In the genomic region with DNA sequence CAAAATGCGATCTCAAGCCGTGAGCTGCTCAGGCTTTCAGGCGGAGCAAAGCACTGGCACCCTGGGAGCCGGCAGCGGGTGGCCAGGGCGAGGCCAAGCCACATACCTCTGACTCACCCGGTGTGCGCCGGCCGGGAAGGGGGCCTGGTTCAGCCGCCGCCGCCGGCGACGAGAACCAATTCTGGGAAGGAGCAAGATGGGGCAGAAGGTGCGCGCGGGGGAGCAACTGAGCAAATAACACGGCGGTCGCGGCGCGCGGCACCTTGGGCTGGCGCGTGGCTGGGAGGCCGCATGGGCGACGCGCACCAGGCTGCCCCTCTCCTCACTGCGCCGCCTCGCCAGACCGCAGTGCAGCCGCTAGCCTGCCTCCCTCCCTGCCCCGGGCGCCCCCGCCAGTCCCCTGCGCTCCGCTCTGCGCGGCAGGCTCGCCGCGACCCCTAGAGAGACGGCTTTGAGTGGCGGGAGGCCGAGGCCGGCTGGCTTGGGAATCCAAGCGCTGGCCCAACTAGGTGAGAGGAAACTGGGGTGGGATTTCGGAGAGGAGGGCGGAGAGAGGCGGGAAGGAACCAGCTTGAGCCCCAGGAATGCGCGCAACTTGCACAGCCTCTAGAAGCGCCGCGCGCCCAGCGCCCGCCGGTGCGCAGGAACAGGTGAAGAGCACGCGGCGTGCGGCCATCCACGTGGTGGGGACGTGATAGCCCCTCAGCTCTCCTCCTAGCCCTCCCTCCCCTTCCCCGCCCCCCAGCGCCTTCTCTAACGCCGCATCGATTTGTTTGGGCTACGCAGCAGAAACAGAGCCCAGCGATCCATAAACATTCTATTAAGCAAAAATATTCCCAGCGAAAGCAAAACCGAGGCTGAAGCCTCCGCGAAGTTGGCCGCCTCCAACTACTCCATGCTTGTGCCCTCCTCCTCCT, we compare ENCODE assay signal across 7 cellular contexts. TPM values are rescaled to one million over a fixed set of nuclear protein-coding genes. Genes with fewer than 3 reads are reported as not detected.
A peak's percentile ranks its signal among the peaks of the same experiment; 100 is the strongest.
DNase-seq lines count a peak whose midpoint lies in the region; ATAC-seq and TF ChIP-seq lines count a peak whose summit lies in the region.

No MANE protein-coding gene starts in this region.

- H3K4me3 Mint-ChIP-seq in naive thymus-derived CD4-positive, alpha-beta T cell, result peak overlapping the region; percentile 45 to 91 (median 70)

- peak overlapping the region; percentile 40 for H3K27ac ChIP-seq in RWPE2 (ENCODE audit: poor library complexity, severe bottlenecking)
- no peak overlapping the region for H3K27ac ChIP-seq in naive thymus-derived CD4-positive, alpha-beta T cell (ENCODE audit: low read depth, low read length)

- H3K4me1 ChIP-seq in RWPE2 (ENCODE audit: insufficient read depth, poor library complexity, severe bottlenecking), result peaks cover 30% of the 10 kb centered on the region
- H3K4me1 ChIP-seq in naive thymus-derived CD4-positive, alpha-beta T cell (ENCODE audit: control insufficient read depth in 2 of 2, insufficient read depth in 2 of 2, low read length in 2 of 2), result no peaks in the 10 kb centered on the region

- no peaks in the 10 kb centered on the region for H3K27me3 ChIP-seq in RWPE2 (ENCODE audit: insufficient read depth, poor library complexity, severe bottlenecking)
- H3K27me3 ChIP-seq in naive thymus-derived CD4-positive, alpha-beta T cell (ENCODE audit: control insufficient read depth in 2 of 2, insufficient read depth in 2 of 2, low read length in 2 of 2), result peaks cover 3 to 14% of the 10 kb centered on the region in 2 donors

- peaks cover 0 to 3% (median 0%) of the 10 kb centered on the region in 5 donors for H3K36me3 Mint-ChIP-seq in naive thymus-derived CD4-positive, alpha-beta T cell

- no peaks in the 10 kb centered on the region for H3K9me3 ChIP-seq in RWPE2 (ENCODE audit: severe bottlenecking)
- no peaks in the 10 kb centered on the region for H3K9me3 ChIP-seq in naive thymus-derived CD4-positive, alpha-beta T cell (ENCODE audit: control insufficient read depth in 2 of 3, low read length in 3 of 3)

- H3K4me3 ChIP-seq in RWPE2 (ENCODE audit: severe bottlenecking), result peak overlapping the region; percentile 35
- no peak overlapping the region for H3K4me3 ChIP-seq in naive thymus-derived CD4-positive, alpha-beta T cell (ENCODE audit: low read length)

- DNase-seq in GM20000 (ENCODE audit: low spot score) (peak; percentile 32), RWPE2 (ENCODE audit: low spot score) (no peak), NCI-H2107 treated with DMSO at 0.1 percent for 48 hours (lab: John Stamatoyannopoulos, UW; ENCODE audit: unreplicated experiment) (no peak)
- peak in 1 of 9 donors; percentile 61 for DNase-seq in naive thymus-derived CD4-positive, alpha-beta T cell

- CTCF ChIA-PET in naive thymus-derived CD4-positive, alpha-beta T cell (lab: Charles Lee), result no interaction called here

- peaks cover 66 to 76% (median 70%) of the 10 kb centered on the region in 5 donors for H3K27me3 Mint-ChIP-seq in naive thymus-derived CD4-positive, alpha-beta T cell

- peaks cover 12 to 47% (median 31%) of the 10 kb centered on the region in 7 donors for H3K4me1 Mint-ChIP-seq in naive thymus-derived CD4-positive, alpha-beta T cell

- TF ChIP-seq CTCF in GM20000 (IDR thresholded peaks at IDR 0.05; ENCODE audit: extremely low read depth, missing control alignments) (no peak), RWPE2 (IDR thresholded peaks at IDR 0.05; ENCODE audit: poor library complexity, severe bottlenecking) (peak; percentile 9)

- peak overlapping the region in 1 of 9 donors; percentile 74 for H3K27ac Mint-ChIP-seq in naive thymus-derived CD4-positive, alpha-beta T cell

- peaks cover 0 to 1% (median 0%) of the 10 kb centered on the region in 11 donors for H3K9me3 Mint-ChIP-seq in naive thymus-derived CD4-positive, alpha-beta T cell

- H3K36me3 ChIP-seq in RWPE2 (ENCODE audit: low read depth), result no peaks in the 10 kb centered on the region
- no peaks in the 10 kb centered on the region for H3K36me3 ChIP-seq in naive thymus-derived CD4-positive, alpha-beta T cell (ENCODE audit: control insufficient read depth in 2 of 3, insufficient read depth in 3 of 3, low read length in 3 of 3)

- ATAC-seq in RWPE2 (ENCODE audit: low read depth) (peak; percentile 64), esophagus mucosa (peak; percentile 82), HG02571 (IDR thresholded peaks at IDR 0.05; ENCODE audit: unreplicated experiment) (no peak), HG02884 (IDR thresholded peaks at IDR 0.05; ENCODE audit: unreplicated experiment) (no peak)
- no peak for ATAC-seq in naive thymus-derived CD4-positive, alpha-beta T cell

- intact Hi-C loops in naive thymus-derived CD4-positive, alpha-beta T cell (cut with micrococcal nuclease), result no loop called here

- POLR2A ChIA-PET in naive thymus-derived CD4-positive, alpha-beta T cell (lab: Charles Lee), result no interaction called here

RNA-seq across cellular contexts. Expression of gene NRP2, which starts 3.3 kb away (rescaled TPM):
- total RNA-seq in esophagus mucosa, result 20.0 TPM
- total RNA-seq in naive thymus-derived CD4-positive, alpha-beta T cell, result 10 to 100 TPM in 1 of 5 experiments, 1 to 10 TPM in 3, under 1 TPM in 1; 0.50 to 23.7 (median 2.2) TPM
- under 1 TPM; 0.35 to 0.51 TPM for polyA plus RNA-seq in naive thymus-derived CD4-positive, alpha-beta T cell

Comparison
In these comparisons a context has a peak if more than half of its experiments do, and no peak if none do; other contexts are left out.
1. ATAC-seq: peak in RWPE2 (single experiment) and esophagus mucosa (single experiment); none in naive thymus-derived CD4-positive, alpha-beta T cell (single experiment), HG02571 (single experiment) and HG02884 (single experiment).